In the genomic region with DNA sequence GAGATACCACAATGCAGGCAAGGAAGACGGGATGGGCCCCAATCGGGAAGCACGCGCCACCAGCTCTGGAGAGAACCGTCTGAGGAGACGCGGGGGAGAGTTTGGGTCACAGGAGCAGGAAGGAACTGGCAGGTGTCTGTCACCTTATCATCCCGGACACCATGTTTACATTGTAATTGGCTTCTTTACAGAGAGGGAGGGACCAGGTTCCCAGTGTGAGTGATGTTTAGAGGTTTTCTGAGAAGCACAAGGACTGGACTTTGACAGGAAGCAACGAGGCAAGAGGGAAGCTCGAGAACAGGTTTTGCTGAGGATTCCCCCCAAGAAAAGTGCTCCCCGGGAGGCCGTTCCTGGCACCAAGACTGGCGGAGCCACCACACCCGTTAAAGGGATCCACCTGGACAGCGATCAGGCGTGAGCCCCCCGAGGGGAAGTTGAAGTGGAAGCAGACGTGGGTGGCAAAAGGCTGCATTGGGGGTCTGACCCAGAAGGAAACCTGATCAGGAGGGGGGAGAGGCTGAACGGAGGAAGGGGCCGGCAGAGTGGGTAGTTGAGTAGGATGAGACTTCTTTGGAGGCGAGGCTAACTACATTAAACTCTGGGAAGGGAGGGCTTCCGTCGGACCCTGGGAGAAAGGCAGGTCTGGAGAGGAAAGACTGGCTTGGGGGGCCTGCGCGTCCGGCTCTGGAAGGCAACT, we compare ENCODE assay signal across 2 cellular contexts.
A peak's percentile ranks its signal among the peaks of the same experiment; 100 is the strongest.
TF ChIP-seq lines count a peak whose summit lies in the region.

No MANE protein-coding gene starts in this region.

TF ChIP-seq in IMR-90, 13 proteins besides CTCF, POLR2A, EP300 and RAD21:
- TF ChIP-seq MAZ (IDR thresholded peaks at IDR 0.05; ENCODE audit: borderline replicate concordance, low read depth, low read length) (no peak), MAFK (IDR thresholded peaks at IDR 0.05; ENCODE audit: low read depth, low read length) (no peak), MXI1 (IDR thresholded peaks at IDR 0.05; ENCODE audit: borderline replicate concordance, low read depth, low read length) (peak; percentile 51; the same call in 1 of the 2 replicates), RFX5 (IDR thresholded peaks at IDR 0.05; ENCODE audit: low read depth, low read length) (no peak)
- TF ChIP-seq, protein P1, sequence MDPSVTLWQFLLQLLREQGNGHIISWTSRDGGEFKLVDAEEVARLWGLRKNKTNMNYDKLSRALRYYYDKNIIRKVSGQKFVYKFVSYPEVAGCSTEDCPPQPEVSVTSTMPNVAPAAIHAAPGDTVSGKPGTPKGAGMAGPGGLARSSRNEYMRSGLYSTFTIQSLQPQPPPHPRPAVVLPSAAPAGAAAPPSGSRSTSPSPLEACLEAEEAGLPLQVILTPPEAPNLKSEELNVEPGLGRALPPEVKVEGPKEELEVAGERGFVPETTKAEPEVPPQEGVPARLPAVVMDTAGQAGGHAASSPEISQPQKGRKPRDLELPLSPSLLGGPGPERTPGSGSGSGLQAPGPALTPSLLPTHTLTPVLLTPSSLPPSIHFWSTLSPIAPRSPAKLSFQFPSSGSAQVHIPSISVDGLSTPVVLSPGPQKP (IDR thresholded peaks at IDR 0.05; ENCODE audit: borderline replicate concordance, low read depth, low read length), result no peak

TF ChIP-seq in GM12878, 131 proteins besides CTCF, POLR2A, EP300 and RAD21 (continues in another document):
- TF ChIP-seq POLR2AphosphoS5 (IDR thresholded peaks at IDR 0.05; ENCODE audit: low read length) (peak; percentile 54; the same call in 1 of the 2 replicates), LARP7 (IDR thresholded peaks at IDR 0.05) (no peak), POU2F2 (IDR thresholded peaks at IDR 0.05; ENCODE audit: borderline replicate concordance, low read depth, low read length) (no peak), JUNB (IDR thresholded peaks at IDR 0.05) (no peak), NBN (IDR thresholded peaks at IDR 0.05) (0 out of 2 replicates have a peak, but pooled peaks have one; percentile 15), ZNF384 (IDR thresholded peaks at IDR 0.05; ENCODE audit: borderline replicate concordance, low read depth, low read length) (no peak), RFX5 (IDR thresholded peaks at IDR 0.05; ENCODE audit: low read depth, low read length) (no peak), BRCA1 (IDR thresholded peaks at IDR 0.05; ENCODE audit: low read depth, low read length) (no peak), SMAD5 (IDR thresholded peaks at IDR 0.05; ENCODE audit: low read depth) (no peak), ZNF207 (IDR thresholded peaks at IDR 0.05; ENCODE audit: borderline replicate concordance) (no peak), PBX3 (IDR thresholded peaks at IDR 0.05; ENCODE audit: insufficient replicate concordance, low read depth, low read length) (peak; percentile 83), ATF2 (IDR thresholded peaks at IDR 0.05; ENCODE audit: low read length) (no peak), CHD4 (IDR thresholded peaks at IDR 0.05) (no peak), ZNF622 (IDR thresholded peaks at IDR 0.05) (no peak), USF1 (IDR thresholded peaks at IDR 0.05; ENCODE audit: borderline replicate concordance, extremely low read length, insufficient read depth, low read depth, low read length) (no peak), CREB1 (IDR thresholded peaks at IDR 0.05; ENCODE audit: low read depth) (no peak), SKIL (IDR thresholded peaks at IDR 0.05; ENCODE audit: low read depth, poor library complexity, severe bottlenecking) (peak; percentile 72), TAF1 (IDR thresholded peaks at IDR 0.05; ENCODE audit: borderline replicate concordance, low read depth, low read length) (peak; percentile 42; the same call in 1 of the 2 replicates), ZSCAN29 (IDR thresholded peaks at IDR 0.05) (no peak), PML (IDR thresholded peaks at IDR 0.05; ENCODE audit: low read length) (no peak), MXI1 (IDR thresholded peaks at IDR 0.05; ENCODE audit: low read depth, low read length) (peak; percentile 81; the same call in 1 of the 2 replicates), RAD51 (IDR thresholded peaks at IDR 0.05) (no peak), EZH2 (IDR thresholded peaks at IDR 0.05; ENCODE audit: borderline replicate concordance, control insufficient read depth, low read depth, low read length) (no peak), RB1 (IDR thresholded peaks at IDR 0.05; ENCODE audit: borderline replicate concordance) (no peak), TCF3 (IDR thresholded peaks at IDR 0.05; ENCODE audit: borderline replicate concordance, insufficient read depth, low read depth, low read length) (no peak), MTA3 (IDR thresholded peaks at IDR 0.05; ENCODE audit: borderline replicate concordance, low read length) (no peak), IKZF2 (IDR thresholded peaks at IDR 0.05) (peak; percentile 52 to 60; a peak in 3 of 4 replicates), SMAD1 (IDR thresholded peaks at IDR 0.05; ENCODE audit: low read depth, partially characterized antibody) (peak; percentile 16), ZNF687 (IDR thresholded peaks at IDR 0.05) (no peak), E2F4 (IDR thresholded peaks at IDR 0.05; ENCODE audit: low read depth, low read length) (no peak), TBL1XR1 (IDR thresholded peaks at IDR 0.05; ENCODE audit: low read depth, low read length) (no peak), PAX5 (IDR thresholded peaks at IDR 0.05; ENCODE audit: borderline replicate concordance, low read depth, low read length) (no peak), HDAC6 (IDR thresholded peaks at IDR 0.05; ENCODE audit: unreplicated experiment) (no peak), IRF3 (IDR thresholded peaks at IDR 0.05) (no peak)
- TF ChIP-seq, protein P2, sequence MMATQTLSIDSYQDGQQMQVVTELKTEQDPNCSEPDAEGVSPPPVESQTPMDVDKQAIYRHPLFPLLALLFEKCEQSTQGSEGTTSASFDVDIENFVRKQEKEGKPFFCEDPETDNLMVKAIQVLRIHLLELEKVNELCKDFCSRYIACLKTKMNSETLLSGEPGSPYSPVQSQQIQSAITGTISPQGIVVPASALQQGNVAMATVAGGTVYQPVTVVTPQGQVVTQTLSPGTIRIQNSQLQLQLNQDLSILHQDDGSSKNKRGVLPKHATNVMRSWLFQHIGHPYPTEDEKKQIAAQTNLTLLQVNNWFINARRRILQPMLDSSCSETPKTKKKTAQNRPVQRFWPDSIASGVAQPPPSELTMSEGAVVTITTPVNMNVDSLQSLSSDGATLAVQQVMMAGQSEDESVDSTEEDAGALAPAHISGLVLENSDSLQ (IDR thresholded peaks at IDR 0.05), result peak; percentile 94
- TF ChIP-seq, protein P3, sequence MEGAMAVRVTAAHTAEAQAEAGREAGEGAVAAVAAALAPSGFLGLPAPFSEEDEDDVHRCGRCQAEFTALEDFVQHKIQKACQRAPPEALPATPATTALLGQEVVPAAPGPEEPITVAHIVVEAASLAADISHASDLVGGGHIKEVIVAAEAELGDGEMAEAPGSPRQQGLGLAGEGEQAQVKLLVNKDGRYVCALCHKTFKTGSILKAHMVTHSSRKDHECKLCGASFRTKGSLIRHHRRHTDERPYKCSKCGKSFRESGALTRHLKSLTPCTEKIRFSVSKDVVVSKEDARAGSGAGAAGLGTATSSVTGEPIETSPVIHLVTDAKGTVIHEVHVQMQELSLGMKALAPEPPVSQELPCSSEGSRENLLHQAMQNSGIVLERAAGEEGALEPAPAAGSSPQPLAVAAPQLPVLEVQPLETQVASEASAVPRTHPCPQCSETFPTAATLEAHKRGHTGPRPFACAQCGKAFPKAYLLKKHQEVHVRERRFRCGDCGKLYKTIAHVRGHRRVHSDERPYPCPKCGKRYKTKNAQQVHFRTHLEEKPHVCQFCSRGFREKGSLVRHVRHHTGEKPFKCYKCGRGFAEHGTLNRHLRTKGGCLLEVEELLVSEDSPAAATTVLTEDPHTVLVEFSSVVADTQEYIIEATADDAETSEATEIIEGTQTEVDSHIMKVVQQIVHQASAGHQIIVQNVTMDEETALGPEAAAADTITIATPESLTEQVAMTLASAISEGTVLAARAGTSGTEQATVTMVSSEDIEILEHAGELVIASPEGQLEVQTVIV (IDR thresholded peaks at IDR 0.05; ENCODE audit: borderline replicate concordance, partially characterized antibody), result no peak
